ENCODE assay signal across 24 cellular contexts in the genomic region with DNA sequence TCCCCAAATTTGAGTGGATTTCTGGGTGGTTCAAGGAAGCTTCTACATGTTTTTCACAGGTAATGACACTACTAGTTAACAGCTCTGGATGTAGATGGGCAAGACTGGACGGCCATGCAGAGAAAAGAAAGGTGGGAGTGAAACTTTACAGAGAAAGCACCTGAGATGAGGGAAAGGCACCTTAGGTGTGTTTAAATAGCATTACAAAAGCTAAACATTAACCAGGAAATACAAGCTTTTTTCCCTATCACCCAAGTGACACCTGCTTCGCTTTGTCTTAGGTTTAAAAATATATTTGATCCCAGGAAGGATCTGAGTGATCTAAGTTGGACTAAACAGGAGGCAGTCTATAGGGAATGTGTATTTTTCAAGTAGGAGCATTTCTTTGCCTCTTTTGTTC. TPM values are rescaled to one million over a fixed set of nuclear protein-coding genes. Genes with fewer than 3 reads are reported as not detected.
DNase-seq lines count a peak whose midpoint lies in the region; ATAC-seq and TF ChIP-seq lines count a peak whose summit lies in the region.
"Had no signal": no experiment of that assay in that cellular context is flagged by ENCODE, and none has a peak within 500 bp of the region (broad histone marks: within the 10 kb centered on the region; RNA-seq: fewer than 3 reads in every experiment).

No MANE protein-coding gene starts in this region.

- intact Hi-C loops in left colon (cut with DNase I, micrococcal nuclease), result no loop called here
- intact Hi-C loops in natural killer cell (cut with micrococcal nuclease), result no loop called here

- no peak overlapping the region for H3K4me3 ChIP-seq in Peyer's patch
- H3K4me3 ChIP-seq: GM12878, SJSA1 had no signal

- H3K27me3 Mint-ChIP-seq in progenitor cell of endocrine pancreas (peaks cover 18% of the 10 kb centered on the region), natural killer cell (ENCODE audit: low read depth in 2 of 2) (peaks cover 0 to 6% of the 10 kb centered on the region in 2 donors)

- H3K36me3 Mint-ChIP-seq in progenitor cell of endocrine pancreas (ENCODE audit: insufficient read depth) (no peaks in the 10 kb centered on the region), natural killer cell (no peaks in the 10 kb centered on the region)
- H3K36me3 Mint-ChIP-seq: CD8-positive, alpha-beta memory T cell had no signal

- TF ChIP-seq CTCF in Peyer's patch (IDR thresholded peaks at IDR 0.05), result no peak
- TF ChIP-seq CTCF in progenitor cell of endocrine pancreas (IDR thresholded peaks at IDR 0.05; ENCODE audit: unreplicated experiment), result no peak
- no peak for TF ChIP-seq CTCF in natural killer cell (IDR thresholded peaks at IDR 0.05)

- H3K4me3 Mint-ChIP-seq in progenitor cell of endocrine pancreas (ENCODE audit: low read depth), result no peak overlapping the region
- no peak overlapping the region for H3K4me3 Mint-ChIP-seq in natural killer cell
- H3K4me3 Mint-ChIP-seq: CD8-positive, alpha-beta memory T cell had no signal

- ATAC-seq in left colon (peak; percentile 70), natural killer cell (no peak), HG03469 (IDR thresholded peaks at IDR 0.05; ENCODE audit: unreplicated experiment) (no peak)
- ATAC-seq: GM12878 had no signal

- TF ChIP-seq POLR2A in Peyer's patch (IDR thresholded peaks at IDR 0.05), result no peak

- H3K27me3 ChIP-seq in Peyer's patch, result no peaks in the 10 kb centered on the region
- H3K27me3 ChIP-seq: SJSA1 had no signal

- peaks cover 0 to 28% (median 0%) of the 10 kb centered on the region in 4 donors for H3K4me1 ChIP-seq in Peyer's patch

- H3K9me3 Mint-ChIP-seq in progenitor cell of endocrine pancreas (ENCODE audit: low read depth) (no peaks in the 10 kb centered on the region), natural killer cell (no peaks in the 10 kb centered on the region)
- H3K9me3 Mint-ChIP-seq: CD8-positive, alpha-beta memory T cell had no signal

- H3K27ac Mint-ChIP-seq in progenitor cell of endocrine pancreas, result peak overlapping the region; percentile 23
- H3K27ac Mint-ChIP-seq in natural killer cell, result no peak overlapping the region
- H3K27ac Mint-ChIP-seq: CD8-positive, alpha-beta memory T cell had no signal

- no peaks in the 10 kb centered on the region for H3K36me3 ChIP-seq in Peyer's patch
- H3K36me3 ChIP-seq: SJSA1 had no signal

- DNase-seq in COLO668 (lab: John Stamatoyannopoulos, UW; ENCODE audit: unreplicated experiment) (peak; percentile 18), Peyer's patch (no peak), left colon (no peak), progenitor cell of endocrine pancreas (ENCODE audit: low spot score, unreplicated experiment) (no peak), natural killer cell (no peak), SIG-M5 treated with dmso at 0.1 percent for 504 hours (lab: John Stamatoyannopoulos, UW; ENCODE audit: unreplicated experiment) (no peak), AG08395 (ENCODE audit: low spot score) (no peak)
- DNase-seq: CD8-positive, alpha-beta memory T cell; DMS79 treated with DMSO at 0.1 percent for 48 hours; GOT3; HCEC 1CT; Karpas-422; NCI-H1694; NCI-H2081; NCI-H2171; NCI-H345; NCI-H524; NCI-H774 had no signal

- peak overlapping the region in 3 of 4 donors; percentile 36 to 70 (median 44) for H3K27ac ChIP-seq in Peyer's patch
- H3K27ac ChIP-seq: C4-2B, SJSA1 had no signal

- peaks cover 9% of the 10 kb centered on the region for H3K4me1 Mint-ChIP-seq in progenitor cell of endocrine pancreas (ENCODE audit: low read depth)
- H3K4me1 Mint-ChIP-seq in natural killer cell, result no peaks in the 10 kb centered on the region
- H3K4me1 Mint-ChIP-seq: CD8-positive, alpha-beta memory T cell had no signal

- H3K9me3 ChIP-seq in Peyer's patch, result no peaks in the 10 kb centered on the region

RNA-seq across cellular contexts. Expression of a gene that starts 8.3 kb away (rescaled TPM):
- total RNA-seq in Peyer's patch (10 to 100 TPM in 2 of 4 donors, 1 to 10 TPM in 2; 9.2 to 12.8 (median 10.9) TPM), left colon (10 to 100 TPM; 54.3 to 62.0 TPM), progenitor cell of endocrine pancreas (0.13 TPM in 1 of 2 replicates, not detected in the other), natural killer cell (not detected)
- total RNA-seq: A172; CD8-positive, alpha-beta memory T cell; GM12878; MCF 10A; SJSA1 had no signal

RNA-seq across cellular contexts. Expression of a gene that starts 56.7 kb away (rescaled TPM):
- 100 to 1,000 TPM; 136 to 226 (median 178) TPM for total RNA-seq in Peyer's patch
- total RNA-seq in left colon, result 100 to 1,000 TPM; 373 to 609 TPM
- total RNA-seq in progenitor cell of endocrine pancreas, result 130 and 137 TPM in 2 replicates
- total RNA-seq in natural killer cell, result 10 to 100 TPM; 27.2 to 41.9 (median 36.8) TPM
